In the genomic region with DNA sequence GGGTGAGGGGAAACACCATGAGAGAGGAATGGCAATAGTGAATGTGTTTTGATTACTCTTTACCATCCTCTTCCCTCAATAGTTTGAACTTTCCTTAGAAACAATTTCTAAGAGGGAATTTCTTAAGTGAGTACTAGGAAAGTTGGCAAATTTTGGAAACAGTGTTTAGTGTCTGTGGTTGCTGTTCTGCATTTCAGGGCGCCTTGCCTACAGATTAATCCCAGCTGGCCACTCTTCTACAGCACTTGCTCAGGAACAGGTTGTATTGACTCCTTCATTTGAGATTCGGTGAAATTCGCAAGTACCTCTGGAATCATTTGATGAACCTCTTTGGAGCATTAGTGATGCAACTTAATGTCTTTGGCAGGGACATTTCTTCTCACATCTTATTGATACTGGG, we compare ENCODE assay signal across 34 cellular contexts.
"Had no signal": no experiment of that assay in that cellular context is flagged by ENCODE, and none has a peak within 500 bp of the region (broad histone marks: within the 10 kb centered on the region; RNA-seq: fewer than 3 reads in every experiment).

No MANE protein-coding gene starts in this region.

- H3K4me3 Mint-ChIP-seq: activated CD8-positive, alpha-beta T cell treated with anti-CD3 and anti-CD28 coated beads for 36 hours; activated naive CD4-positive, alpha-beta T cell treated with anti-CD3 and anti-CD28 coated beads, Interleukin-2, amount 50 U/mL, for 24 hours; activated naive CD8-positive, alpha-beta T cell treated with anti-CD3 and anti-CD28 coated beads, Interleukin-2, amount 10 ng/mL, durations not matched to agents 7 days and 5 days; activated T-cell treated with anti-CD3 and anti-CD28 coated beads, Interleukin-2, amount 50 U/mL, for 72 hours had no signal

- H3K9me3 ChIP-seq: adrenal gland, body of pancreas, breast epithelium, Peyer's patch had no signal

- H3K27me3 Mint-ChIP-seq: activated CD8-positive, alpha-beta T cell treated with anti-CD3 and anti-CD28 coated beads for 36 hours; activated naive CD4-positive, alpha-beta T cell treated with anti-CD3 and anti-CD28 coated beads, Interleukin-2, amount 50 U/mL, for 24 hours; activated naive CD8-positive, alpha-beta T cell treated with anti-CD3 and anti-CD28 coated beads, Interleukin-2, amount 10 ng/mL, durations not matched to agents 7 days and 5 days had no signal

- H3K4me1 ChIP-seq: adrenal gland, body of pancreas, breast epithelium, Peyer's patch had no signal

- H3K4me3 ChIP-seq: adrenal gland, body of pancreas, breast epithelium, Peyer's patch had no signal

- H3K27ac ChIP-seq: adrenal gland, body of pancreas, breast epithelium, Peyer's patch, RWPE1, WERI-Rb-1 had no signal

- H3K36me3 Mint-ChIP-seq: activated naive CD8-positive, alpha-beta T cell treated with anti-CD3 and anti-CD28 coated beads, Interleukin-2, amount 10 ng/mL, durations not matched to agents 7 days and 5 days had no signal

- H3K36me3 ChIP-seq: adrenal gland, breast epithelium, Peyer's patch, WERI-Rb-1 had no signal

- ATAC-seq: activated CD8-positive, alpha-beta T cell treated with anti-CD3 and anti-CD28 coated beads for 36 hours; activated T-cell treated with anti-CD3 and anti-CD28 coated beads, Interleukin-2, amount 50 U/mL, for 72 hours; body of pancreas; PC-3; Right ventricle myocardium inferior; SK-N-SH treated with all-trans-retinoic acid at 6 μM for 48 hours had no signal

- H3K27ac Mint-ChIP-seq: activated CD8-positive, alpha-beta T cell treated with anti-CD3 and anti-CD28 coated beads for 36 hours; activated naive CD4-positive, alpha-beta T cell treated with anti-CD3 and anti-CD28 coated beads, Interleukin-2, amount 50 U/mL, for 24 hours; activated naive CD8-positive, alpha-beta T cell treated with anti-CD3 and anti-CD28 coated beads, Interleukin-2, amount 10 ng/mL, durations not matched to agents 7 days and 5 days; activated T-cell treated with anti-CD3 and anti-CD28 coated beads, Interleukin-2, amount 50 U/mL, for 72 hours; activated T-helper 2 cell treated with anti-CD3 and anti-CD28 coated beads, Interferon-gamma antibody, Interleukin-2, Interleukin-4, amounts not matched to agents 10 μg/mL and 5 μg/mL and 100 μg/mL, durations not matched to agents 14 hours and 24 hours and 36 hours had no signal

- DNase-seq: activated CD4-positive, alpha-beta T cell treated with anti-CD3 and anti-CD28 coated beads for 1 hour; activated CD4-positive, alpha-beta T cell treated with anti-CD3 and anti-CD28 coated beads for 48 hours; activated CD4-positive, CD25-positive, alpha-beta regulatory T cell; activated CD8-positive, alpha-beta T cell treated with anti-CD3 and anti-CD28 coated beads for 36 hours; activated gamma-delta T cell; activated naive CD4-positive, alpha-beta T cell treated with Interleukin-2 at 50 U/mL for 16 hours; activated naive CD8-positive, alpha-beta T cell treated with anti-CD3 and anti-CD28 coated beads, Interleukin-2, amount 10 ng/mL, durations not matched to agents 7 days and 5 days; activated T-cell treated with anti-CD3 and anti-CD28 coated beads, Interleukin-2, amount 50 U/mL, for 1 hour; activated T-cell treated with anti-CD3 and anti-CD28 coated beads, Interleukin-2, amount 50 U/mL, for 72 hours; adrenal gland; body of pancreas; Karpas-422; KBM-7; NCI-H1048; NCI-H1105 treated with DMSO at 0.1 percent for 48 hours; NCI-H1436; NCI-H1694 treated with DMSO at 0.1 percent for 48 hours; NCI-H2029; NCI-H345; NCI-H524 treated with DMSO at 0.1 percent for 48 hours; NK-92 treated with Interleukin-12 subunit alpha and Interleukin-12 subunit beta, amount 100 ng/mL, for 24 hours; PC-3; Peyer's patch; SIG-M5; SW 1271; T-helper 1 cell; T1000; WERI-Rb-1 had no signal

- H3K27me3 ChIP-seq: adrenal gland, body of pancreas, breast epithelium, Peyer's patch had no signal
